ENCODE assay signal across 18 cellular contexts in the genomic region with DNA sequence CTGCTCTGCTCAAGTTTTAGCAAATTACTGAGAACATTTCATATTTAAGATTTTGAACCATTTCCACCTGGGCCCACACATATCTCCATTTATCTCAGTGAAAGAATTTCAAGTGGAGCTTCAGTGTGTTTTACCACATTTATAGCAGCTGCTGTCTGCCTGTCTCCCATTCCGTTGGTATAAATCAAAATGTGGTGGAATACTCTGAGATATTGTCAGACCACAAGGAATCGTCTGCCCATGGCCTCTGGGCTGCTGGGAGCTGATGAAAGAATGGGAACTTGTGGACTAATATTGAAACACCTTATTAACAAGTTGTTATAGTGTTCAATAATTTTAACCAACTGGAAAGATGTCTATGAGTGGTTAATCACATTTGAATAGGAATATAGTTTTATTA. TPM values are rescaled to one million over a fixed set of nuclear protein-coding genes. Genes with fewer than 3 reads are reported as not detected.
DNase-seq lines count a peak whose midpoint lies in the region; ATAC-seq lines count a peak whose summit lies in the region.
"Had no signal": no experiment of that assay in that cellular context is flagged by ENCODE, and none has a peak within 500 bp of the region (broad histone marks: within the 10 kb centered on the region; RNA-seq: fewer than 3 reads in every experiment).

No MANE protein-coding gene starts in this region.

- peaks cover 1% of the 10 kb centered on the region for H3K9me3 Mint-ChIP-seq in memory B cell
- peaks cover 2% of the 10 kb centered on the region for H3K9me3 Mint-ChIP-seq in stimulated activated memory B cell treated with anti-CD40 and anti-IgM and Interleukin-4, amounts not matched to agents 10 μg/mL and 1 μg/mL and 100 μg/mL, for 72 hours
- no peaks in the 10 kb centered on the region for H3K9me3 Mint-ChIP-seq in activated T-cell treated with anti-CD3 and anti-CD28 coated beads, Interleukin-2, amount 50 U/mL, for 24 hours
- H3K9me3 Mint-ChIP-seq: CD4-positive, alpha-beta T cell; CD8-positive, alpha-beta memory T cell; GM23338; HFFc6 had no signal

- H3K27ac Mint-ChIP-seq in memory B cell, result peak overlapping the region; percentile 50
- H3K27ac Mint-ChIP-seq in stimulated activated memory B cell treated with anti-CD40 and anti-IgM and Interleukin-4, amounts not matched to agents 10 μg/mL and 1 μg/mL and 100 μg/mL, for 72 hours, result peak overlapping the region; percentile 19
- H3K27ac Mint-ChIP-seq in activated T-cell treated with anti-CD3 and anti-CD28 coated beads, Interleukin-2, amount 50 U/mL, for 24 hours, result no peak overlapping the region
- H3K27ac Mint-ChIP-seq: B cell; CD4-positive, alpha-beta T cell; CD8-positive, alpha-beta memory T cell; GM23338; HFFc6 had no signal

- no peaks in the 10 kb centered on the region for H3K27me3 Mint-ChIP-seq in memory B cell
- no peaks in the 10 kb centered on the region for H3K27me3 Mint-ChIP-seq in stimulated activated memory B cell treated with anti-CD40 and anti-IgM and Interleukin-4, amounts not matched to agents 10 μg/mL and 1 μg/mL and 100 μg/mL, for 72 hours
- H3K27me3 Mint-ChIP-seq in activated T-cell treated with anti-CD3 and anti-CD28 coated beads, Interleukin-2, amount 50 U/mL, for 24 hours, result peaks cover under 1% of the 10 kb centered on the region
- H3K27me3 Mint-ChIP-seq: B cell; CD4-positive, alpha-beta T cell had no signal

- H3K4me1 Mint-ChIP-seq in memory B cell, result peaks cover 21% of the 10 kb centered on the region
- H3K4me1 Mint-ChIP-seq in stimulated activated memory B cell treated with anti-CD40 and anti-IgM and Interleukin-4, amounts not matched to agents 10 μg/mL and 1 μg/mL and 100 μg/mL, for 72 hours, result peaks cover 50% of the 10 kb centered on the region
- H3K4me1 Mint-ChIP-seq in activated T-cell treated with anti-CD3 and anti-CD28 coated beads, Interleukin-2, amount 50 U/mL, for 24 hours (ENCODE audit: low read depth), result no peaks in the 10 kb centered on the region
- H3K4me1 Mint-ChIP-seq: CD8-positive, alpha-beta memory T cell had no signal

- ATAC-seq in memory B cell (ENCODE audit: low read depth) (no peak), HG03521 (IDR thresholded peaks at IDR 0.05; ENCODE audit: unreplicated experiment) (no peak), GM21390 (IDR thresholded peaks at IDR 0.05; ENCODE audit: unreplicated experiment) (no peak)
- no peak for ATAC-seq in stimulated activated memory B cell treated with anti-CD40 and anti-IgM and Interleukin-4, amounts not matched to agents 10 μg/mL and 1 μg/mL and 100 μg/mL, for 72 hours
- ATAC-seq: GM12878, GM23338 had no signal

- H3K36me3 Mint-ChIP-seq in memory B cell, result no peaks in the 10 kb centered on the region
- no peaks in the 10 kb centered on the region for H3K36me3 Mint-ChIP-seq in stimulated activated memory B cell treated with anti-CD40 and anti-IgM and Interleukin-4, amounts not matched to agents 10 μg/mL and 1 μg/mL and 100 μg/mL, for 72 hours
- no peaks in the 10 kb centered on the region for H3K36me3 Mint-ChIP-seq in activated T-cell treated with anti-CD3 and anti-CD28 coated beads, Interleukin-2, amount 50 U/mL, for 24 hours (ENCODE audit: low read depth)
- H3K36me3 Mint-ChIP-seq: CD8-positive, alpha-beta memory T cell had no signal

- no peak overlapping the region for H3K4me3 Mint-ChIP-seq in memory B cell
- no peak overlapping the region for H3K4me3 Mint-ChIP-seq in stimulated activated memory B cell treated with anti-CD40 and anti-IgM and Interleukin-4, amounts not matched to agents 10 μg/mL and 1 μg/mL and 100 μg/mL, for 72 hours
- no peak overlapping the region for H3K4me3 Mint-ChIP-seq in activated T-cell treated with anti-CD3 and anti-CD28 coated beads, Interleukin-2, amount 50 U/mL, for 24 hours
- H3K4me3 Mint-ChIP-seq: B cell; CD4-positive, alpha-beta T cell; CD8-positive, alpha-beta memory T cell; GM23338; HFFc6 had no signal

- DNase-seq in LHCN-M2 (ENCODE audit: low read depth) (peak; percentile 5), amniotic epithelial cell (ENCODE audit: low read depth) (peak; percentile 11), memory B cell (ENCODE audit: low spot score in 2 of 2) (no peak), CD1c-positive myeloid dendritic cell (ENCODE audit: extremely low spot score) (no peak)
- DNase-seq in activated T-cell treated with anti-CD3 and anti-CD28 coated beads, Interleukin-2, amount 50 U/mL, for 24 hours, result no peak
- DNase-seq: CD4-positive, alpha-beta T cell; CD8-positive, alpha-beta memory T cell; DMS 273 treated with DMSO at 0.1 percent for 48 hours; DMS79; EL; GDM1; HFFc6 had no signal

RNA-seq across cellular contexts. Expression of a gene that starts 33.3 kb away (rescaled TPM):
- 8.8 and 10.7 TPM in 2 replicates for total RNA-seq in LHCN-M2 (2014; rRNA removed)
- 5.1 TPM for polyA plus RNA-seq in LHCN-M2 (2012)

Comparison
In these comparisons a context has a peak if more than half of its experiments do, and no peak if none do; other contexts are left out.
1. DNase-seq: peak in LHCN-M2 (single experiment) and amniotic epithelial cell (single experiment); none in memory B cell (0 of 2), activated T-cell treated with anti-CD3 and anti-CD28 coated beads, Interleukin-2, amount 50 U/mL, for 24 hours (single experiment) and CD1c-positive myeloid dendritic cell (single experiment).